In the genomic region with DNA sequence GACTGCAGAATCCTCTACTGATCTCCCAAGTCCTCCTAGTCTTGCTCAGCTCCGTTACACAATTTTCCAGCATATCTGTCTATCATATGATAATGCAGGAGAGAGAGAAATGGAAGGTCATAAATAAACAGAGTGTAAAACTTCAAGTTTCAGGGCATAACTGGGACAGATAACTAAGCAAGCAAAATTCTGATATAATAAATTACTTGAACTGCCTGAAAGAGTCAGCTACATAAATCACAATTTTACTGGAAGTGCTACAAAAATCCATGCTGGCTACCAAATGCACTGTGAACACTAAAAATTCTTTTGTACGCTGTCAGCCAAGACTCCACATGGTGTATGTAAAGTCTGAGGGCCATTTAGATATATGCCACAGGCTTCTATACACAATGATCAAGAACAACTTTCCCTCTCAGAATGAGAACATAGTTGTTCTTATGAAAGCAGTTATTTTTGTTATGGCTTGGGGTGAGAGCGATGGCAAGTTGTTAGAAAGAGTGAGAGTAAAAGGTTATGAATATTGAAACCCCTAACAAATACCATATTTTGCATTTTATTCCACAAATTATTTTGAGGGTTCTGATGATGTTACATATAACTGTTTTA, we compare ENCODE assay signal across 20 cellular contexts.
"Had no signal": no experiment of that assay in that cellular context is flagged by ENCODE, and none has a peak within 500 bp of the region (broad histone marks: within the 10 kb centered on the region; RNA-seq: fewer than 3 reads in every experiment).

No MANE protein-coding gene starts in this region.

- H3K27ac Mint-ChIP-seq: activated CD4-positive, alpha-beta memory T cell treated with anti-CD3 and anti-CD28 coated beads, Interleukin-2, amount 10 ng/mL, durations not matched to agents 7 days and 5 days; activated naive CD4-positive, alpha-beta T cell treated with anti-CD3 and anti-CD28 coated beads, Interleukin-2, amount 50 U/mL, for 24 hours; activated T-cell treated with anti-CD3 and anti-CD28 coated beads, Interleukin-2, amount 50 U/mL, for 24 hours; stimulated activated naive B cell treated with anti-CD40 and anti-IgM and Interleukin-4, amounts not matched to agents 10 μg/mL and 1 μg/mL and 100 μg/mL, for 72 hours; T-helper 17 cell had no signal

- H3K4me3 Mint-ChIP-seq: activated CD4-positive, alpha-beta memory T cell treated with anti-CD3 and anti-CD28 coated beads, Interleukin-2, amount 10 ng/mL, durations not matched to agents 7 days and 5 days; activated naive CD4-positive, alpha-beta T cell treated with anti-CD3 and anti-CD28 coated beads, Interleukin-2, amount 50 U/mL, for 24 hours; activated T-cell treated with anti-CD3 and anti-CD28 coated beads, Interleukin-2, amount 50 U/mL, for 24 hours; nephron progenitor cell; stimulated activated naive B cell treated with anti-CD40 and anti-IgM and Interleukin-4, amounts not matched to agents 10 μg/mL and 1 μg/mL and 100 μg/mL, for 72 hours; T-helper 17 cell had no signal

- H3K27ac ChIP-seq: adrenal gland, brain microvascular endothelial cell, foreskin keratinocyte, prostate gland, skin epidermis, transverse colon had no signal

- H3K27me3 ChIP-seq: adrenal gland, brain microvascular endothelial cell, foreskin keratinocyte, transverse colon had no signal

- H3K4me1 Mint-ChIP-seq: activated CD4-positive, alpha-beta memory T cell treated with anti-CD3 and anti-CD28 coated beads, Interleukin-2, amount 10 ng/mL, durations not matched to agents 7 days and 5 days; activated naive CD4-positive, alpha-beta T cell treated with anti-CD3 and anti-CD28 coated beads, Interleukin-2, amount 50 U/mL, for 24 hours; stimulated activated naive B cell treated with anti-CD40 and anti-IgM and Interleukin-4, amounts not matched to agents 10 μg/mL and 1 μg/mL and 100 μg/mL, for 72 hours; T-helper 17 cell had no signal

- H3K4me3 ChIP-seq: adrenal gland, prostate gland, skin epidermis, transverse colon had no signal

- H3K27me3 Mint-ChIP-seq: stimulated activated naive B cell treated with anti-CD40 and anti-IgM and Interleukin-4, amounts not matched to agents 10 μg/mL and 1 μg/mL and 100 μg/mL, for 72 hours had no signal

- DNase-seq: activated CD4-positive, alpha-beta memory T cell treated with anti-CD3 and anti-CD28 coated beads, Interleukin-2, amount 10 ng/mL, durations not matched to agents 7 days and 5 days; activated CD4-positive, alpha-beta T cell treated with anti-CD3 and anti-CD28 coated beads for 4 hours; activated effector memory CD4-positive, alpha-beta T cell treated with Interleukin-2 at 50 U/mL for 16 hours; activated T-cell treated with anti-CD3 and anti-CD28 coated beads, Interleukin-2, amount 50 U/mL, for 24 hours; adrenal gland; brain microvascular endothelial cell; effector CD8-positive, alpha-beta T cell; foreskin keratinocyte; nephron progenitor cell; occipital lobe; right cardiac atrium; stimulated activated CD4-positive, alpha-beta T cell treated with anti-CD3 and anti-CD28 coated beads, Interleukin-15, amount 100 ng/mL, for 24 hours; stimulated activated CD4-positive, alpha-beta T cell treated with anti-CD3 and anti-CD28 coated beads, Interleukin-4, amount 100 ng/mL, for 1 hour; stimulated activated naive B cell treated with anti-CD40 and anti-IgM and Interleukin-4, amounts not matched to agents 10 μg/mL and 1 μg/mL and 100 μg/mL, for 72 hours; substantia nigra; T-helper 17 cell; transverse colon had no signal

- H3K9me3 Mint-ChIP-seq: activated CD4-positive, alpha-beta memory T cell treated with anti-CD3 and anti-CD28 coated beads, Interleukin-2, amount 10 ng/mL, durations not matched to agents 7 days and 5 days; activated naive CD4-positive, alpha-beta T cell treated with anti-CD3 and anti-CD28 coated beads, Interleukin-2, amount 50 U/mL, for 24 hours; activated T-cell treated with anti-CD3 and anti-CD28 coated beads, Interleukin-2, amount 50 U/mL, for 24 hours; nephron progenitor cell; stimulated activated naive B cell treated with anti-CD40 and anti-IgM and Interleukin-4, amounts not matched to agents 10 μg/mL and 1 μg/mL and 100 μg/mL, for 72 hours had no signal

- ATAC-seq: foreskin keratinocyte, right cardiac atrium, T-helper 17 cell had no signal

- H3K9me3 ChIP-seq: adrenal gland, prostate gland, transverse colon had no signal

- H3K36me3 Mint-ChIP-seq: activated naive CD4-positive, alpha-beta T cell treated with anti-CD3 and anti-CD28 coated beads, Interleukin-2, amount 50 U/mL, for 24 hours; stimulated activated naive B cell treated with anti-CD40 and anti-IgM and Interleukin-4, amounts not matched to agents 10 μg/mL and 1 μg/mL and 100 μg/mL, for 72 hours had no signal
